Comparison of ENCODE assay signal across 9 cellular contexts in the genomic region with DNA sequence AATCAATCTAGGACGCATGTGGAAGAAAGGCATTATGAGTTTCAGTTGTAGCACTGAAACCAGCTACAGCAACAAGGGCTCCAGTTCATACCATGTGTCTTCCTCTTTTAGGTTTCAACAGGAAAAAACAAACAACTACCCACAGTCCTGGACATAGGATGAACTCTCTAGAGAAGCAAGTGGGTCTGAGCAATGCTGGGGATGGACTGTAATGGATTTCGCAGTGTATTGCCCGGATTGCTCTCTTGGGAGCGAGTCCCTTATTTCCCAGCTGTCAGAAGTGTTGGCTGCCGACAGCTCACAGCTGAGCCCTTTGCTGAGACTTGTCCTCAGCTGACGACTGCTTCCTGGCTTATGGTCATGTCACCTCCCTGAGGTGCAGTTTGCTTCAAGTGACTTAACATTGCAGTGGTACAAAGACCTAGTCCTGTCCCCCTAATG. TPM values are rescaled to one million over a fixed set of nuclear protein-coding genes. Genes with fewer than 3 reads are reported as not detected.
DNase-seq lines count a peak whose midpoint lies in the region; ATAC-seq, FAIRE-seq and TF ChIP-seq lines count a peak whose summit lies in the region.
"Had no signal": no experiment of that assay in that cellular context is flagged by ENCODE, and none has a peak within 500 bp of the region (broad histone marks: within the 10 kb centered on the region; RNA-seq: fewer than 3 reads in every experiment).

No MANE protein-coding gene starts in this region.

- WGBS in right lobe of liver (ENCODE audit: insufficient coverage, low coverage, low lambda C conversion rate, missing lambda C conversion rate) = 60% methylated on average over 1 of the region's 6 CpGs
- WGBS in HepG2 (ENCODE audit: low lambda C conversion rate) = 29% methylated on average over 5 of the region's 6 CpGs

- H3K27me3 ChIP-seq in right lobe of liver = no peaks in the 10 kb centered on the region
- H3K27me3 ChIP-seq in HepG2 (ENCODE audit: control insufficient read depth in 1 of 2, insufficient read depth in 2 of 2, low read length in 2 of 2) = peaks cover 1 to 8% of the 10 kb centered on the region in 2 experiments; a peak in 3 of 5 replicates
- H3K27me3 ChIP-seq in upper lobe of right lung = no peaks in the 10 kb centered on the region
- H3K27me3 ChIP-seq in Caco-2 (replicated peaks; ENCODE audit: control insufficient read depth, insufficient read depth, low read length) = no peaks in the 10 kb centered on the region; the same call in none of the 2 replicates

- TF ChIP-seq EP300 in HepG2 (IDR thresholded peaks at IDR 0.05; ENCODE audit: low read depth in 2 of 2, low read length in 2 of 2) (no peak), HepG2 (CRISPR knock-in tag; IDR thresholded peaks at IDR 0.05; ENCODE audit: borderline replicate concordance) (no peak)

- BruUV-seq in HepG2 (replicated peaks; lab: Mats Ljungman, UMichigan) (no TSS peak), Caco-2 (replicated peaks; lab: Mats Ljungman, UMichigan) (no TSS peak)

- H3K79me2 ChIP-seq in HepG2 (ENCODE audit: insufficient read depth, low read length) = no peaks in the 10 kb centered on the region

- no peak overlapping the region for H3K27ac Mint-ChIP-seq in Caco-2 (ENCODE audit: unreplicated experiment)

- intact Hi-C loops in right lobe of liver (cut with DNase I) (no loop called here), HepG2 (cut with micrococcal nuclease; ENCODE audit: unreplicated experiment) (no loop called here), upper lobe of right lung (cut with DNase I) (no loop called here), Caco-2 (cut with micrococcal nuclease; ENCODE audit: unreplicated experiment) (loop anchor here (5.0 kb wide), 1 partner anchor 228 kb away; no protein-coding TSS in a partner anchor)

- H3K4me1 ChIP-seq in right lobe of liver (no peaks in the 10 kb centered on the region), HepG2 (ENCODE audit: insufficient read depth, low read length) (no peaks in the 10 kb centered on the region), upper lobe of right lung (no peaks in the 10 kb centered on the region), Caco-2 (no peaks in the 10 kb centered on the region)

- H3K27me3 Mint-ChIP-seq in Caco-2 (ENCODE audit: insufficient read depth, unreplicated experiment) = peaks cover 26% of the 10 kb centered on the region

- no peak overlapping the region for H3K9ac ChIP-seq in HepG2 (ENCODE audit: insufficient read depth, low read depth, low read length)

- in situ Hi-C loops in HepG2 (cut with HindIII; ENCODE audit: extremely low pct_ligation_motif_present, low pct_unique_long_range_greater_than_20kb) = no loop called here

- TF ChIP-seq POLR2A in right lobe of liver (IDR thresholded peaks at IDR 0.05) (no peak), HepG2 (IDR thresholded peaks at IDR 0.05; ENCODE audit: insufficient read depth in 1 of 2, low read depth in 2 of 2, low read length in 2 of 2) (no peak), Raji (IDR thresholded peaks at IDR 0.05; ENCODE audit: insufficient read depth, low read depth, low read length) (peak; percentile 38; the same call in 1 of the 2 replicates)

- H3K4me3 Mint-ChIP-seq in Caco-2 (ENCODE audit: unreplicated experiment) = no peak overlapping the region
- H3K4me3 Mint-ChIP-seq: activated T-cell treated with anti-CD3 and anti-CD28 coated beads, Interleukin-2, amount 50 U/mL, for 4 hours had no signal

- no peak for DNase-seq in right lobe of liver
- no peak for DNase-seq in HepG2 (ENCODE audit: low spot score)
- no peak for DNase-seq in upper lobe of right lung
- DNase-seq in NCI-H187 (lab: John Stamatoyannopoulos, UW) = no peak
- no peak for DNase-seq in Caco-2
- DNase-seq in NCI-H345 (lab: John Stamatoyannopoulos, UW) = no peak
- DNase-seq: activated T-cell treated with anti-CD3 and anti-CD28 coated beads, Interleukin-2, amount 50 U/mL, for 4 hours had no signal

- H3K4me1 Mint-ChIP-seq in Caco-2 (ENCODE audit: low read depth, unreplicated experiment) = no peaks in the 10 kb centered on the region

- no peak overlapping the region for H3K27ac ChIP-seq in right lobe of liver
- H3K27ac ChIP-seq in HepG2 (ENCODE audit: extremely low read length, insufficient read depth, low read length) = no peak overlapping the region
- H3K27ac ChIP-seq in upper lobe of right lung = no peak overlapping the region

- no peak for TF ChIP-seq RAD21 in HepG2 (CRISPR knock-in tag; IDR thresholded peaks at IDR 0.05)

- no peak overlapping the region for H2AFZ ChIP-seq in HepG2 (ENCODE audit: low read length)

- no peak for TF ChIP-seq CTCF in right lobe of liver (IDR thresholded peaks at IDR 0.05)
- no peak for TF ChIP-seq CTCF in HepG2 (CRISPR knock-in tag; IDR thresholded peaks at IDR 0.05)
- no peak for TF ChIP-seq CTCF in upper lobe of right lung (IDR thresholded peaks at IDR 0.05)
- TF ChIP-seq CTCF in Caco-2 (IDR thresholded peaks at IDR 0.05; ENCODE audit: insufficient read depth in 1 of 2, low read depth in 1 of 2, low read length in 1 of 2, severe bottlenecking in 1 of 2, unreplicated experiment in 1 of 2) = no peak

- POLR2A ChIA-PET in HepG2 (lab: Yijun Ruan, JAX) = no interaction called here
- POLR2A ChIA-PET in Caco-2 (lab: Charles Lee) = no interaction called here

- no peak overlapping the region for H3K4me2 ChIP-seq in HepG2 (ENCODE audit: low read depth, low read length)

- H3K9me3 Mint-ChIP-seq in Caco-2 (ENCODE audit: unreplicated experiment) = no peaks in the 10 kb centered on the region
- H3K9me3 Mint-ChIP-seq: activated T-cell treated with anti-CD3 and anti-CD28 coated beads, Interleukin-2, amount 50 U/mL, for 4 hours had no signal

- H3K36me3 Mint-ChIP-seq in Caco-2 (ENCODE audit: insufficient read depth, unreplicated experiment) = no peaks in the 10 kb centered on the region

- H3K9me3 ChIP-seq in right lobe of liver = no peaks in the 10 kb centered on the region
- H3K9me3 ChIP-seq in HepG2 (ENCODE audit: low read length) = no peaks in the 10 kb centered on the region
- H3K9me3 ChIP-seq in upper lobe of right lung = no peaks in the 10 kb centered on the region
- no peaks in the 10 kb centered on the region for H3K9me3 ChIP-seq in Caco-2

- H3K36me3 ChIP-seq in right lobe of liver (no peaks in the 10 kb centered on the region), HepG2 (replicated peaks in 1 of 2; ENCODE audit: control insufficient read depth in 1 of 2, insufficient read depth in 2 of 2, low read length in 2 of 2) (no peaks in the 10 kb centered on the region), upper lobe of right lung (no peaks in the 10 kb centered on the region), Caco-2 (ENCODE audit: control insufficient read depth, insufficient read depth, low read length) (no peaks in the 10 kb centered on the region)

- ATAC-seq in right lobe of liver (peak; percentile 43 to 76 (median 50)), HepG2 (no peak), HG03064 (IDR thresholded peaks at IDR 0.05; ENCODE audit: low read depth, unreplicated experiment) (peak; percentile 55), upper lobe of right lung (peak; percentile 76)

- H4K20me1 ChIP-seq in HepG2 (ENCODE audit: insufficient read depth, low read length) = no peaks in the 10 kb centered on the region

- FAIRE-seq in HepG2 (lab: Jason Lieb, UNC) = no peak

- CTCF ChIA-PET in HepG2 (lab: Yijun Ruan, JAX; ENCODE audit: low intra/inter-chr PET ratio, low total read pairs) = no interaction called here
- CTCF ChIA-PET in Caco-2 (lab: Charles Lee) = no interaction called here

- H3K4me3 ChIP-seq in right lobe of liver = no peak overlapping the region
- no peak overlapping the region for H3K4me3 ChIP-seq in HepG2 (replicated peaks in 1 of 3; ENCODE audit: insufficient read depth in 1 of 3, low read depth in 2 of 3, low read length in 3 of 3)
- no peak overlapping the region for H3K4me3 ChIP-seq in upper lobe of right lung
- no peak overlapping the region for H3K4me3 ChIP-seq in Caco-2 (ENCODE audit: low read depth, low read length)

TF ChIP-seq in HepG2, 621 proteins besides CTCF, POLR2A, EP300 and RAD21 (continues in another document):
- TF ChIP-seq ZFP36L2 (CRISPR knock-in tag; IDR thresholded peaks at IDR 0.05) (no peak), FOXJ3 (CRISPR knock-in tag; IDR thresholded peaks at IDR 0.05; ENCODE audit: borderline replicate concordance) (no peak)

RNA-seq across cellular contexts. Expression of a gene that starts 12.1 kb away (rescaled TPM):
- total RNA-seq in right lobe of liver = 10 to 100 TPM; 27.8 to 50.1 (median 43.2) TPM
- total RNA-seq in HepG2 (2016; rRNA removed; fragmentation: Illumina TruSeq; extraction: Trizol) = 35.3 and 62.5 TPM in 2 replicates
- 7.1 and 7.5 TPM in 2 replicates for total RNA-seq in HepG2 (2016; cell fraction: cytosol; rRNA removed; fragmentation: Illumina TruSeq; extraction: Trizol; ENCODE audit: low read depth)
- 37.1 and 59.7 TPM in 2 replicates for total RNA-seq in HepG2 (2016; cell fraction: insoluble cytoplasmic fraction; rRNA removed; fragmentation: Illumina TruSeq; extraction: Trizol)
- total RNA-seq in HepG2 (2016; cell fraction: membrane; rRNA removed; fragmentation: Illumina TruSeq; extraction: Trizol) = 13.7 TPM in 2 replicates
- 62.5 and 65.0 TPM in 2 replicates for total RNA-seq in HepG2 (2016; cell fraction: nucleus; rRNA removed; fragmentation: Illumina TruSeq; extraction: Trizol)
- 14.4 and 16.3 TPM in 2 replicates for polyA plus RNA-seq in HepG2 (2011; rRNA removed)
- 11.8 and 16.0 TPM in 2 replicates for polyA plus RNA-seq in HepG2 (2011; cell fraction: cytosol; rRNA removed)
- polyA plus RNA-seq in HepG2 (2011; cell fraction: nucleus; rRNA removed) = 15.9 and 17.8 TPM in 2 replicates
- polyA plus RNA-seq in HepG2 (2012) = 20.3 and 20.9 TPM in 2 replicates
- polyA plus RNA-seq in HepG2 (2016; cell fraction: cytosol; fragmentation: Illumina TruSeq; extraction: Trizol; ENCODE audit: low read depth) = 1.5 and 1.7 TPM in 2 replicates
- 37.4 and 41.6 TPM in 2 replicates for polyA plus RNA-seq in HepG2 (2016; cell fraction: insoluble cytoplasmic fraction; fragmentation: Illumina TruSeq; extraction: Trizol; ENCODE audit: low read depth)
- 4.3 and 5.2 TPM in 2 replicates for polyA plus RNA-seq in HepG2 (2016; cell fraction: membrane; fragmentation: Illumina TruSeq; extraction: Trizol; ENCODE audit: low read depth)
- polyA plus RNA-seq in HepG2 (2016; cell fraction: nucleus; fragmentation: Illumina TruSeq; extraction: Trizol; ENCODE audit: insufficient read depth, low read depth) = 37.1 and 37.5 TPM in 2 replicates
- polyA minus RNA-seq in HepG2 (2011; rRNA and poly(A)+ RNA removed; ENCODE audit: low replicate concordance) = 21.8 and 47.6 TPM in 2 replicates
- polyA minus RNA-seq in HepG2 (2011; cell fraction: cytosol; rRNA and poly(A)+ RNA removed) = 32.1 and 37.1 TPM in 2 replicates
- 99.5 and 105 TPM in 2 replicates for polyA minus RNA-seq in HepG2 (2011; cell fraction: nucleus; rRNA and poly(A)+ RNA removed)
- 94.2 TPM for total RNA-seq in upper lobe of right lung
- 40.4 and 41.3 TPM in 2 replicates for total RNA-seq in Caco-2 (2022)
